In the genomic region with DNA sequence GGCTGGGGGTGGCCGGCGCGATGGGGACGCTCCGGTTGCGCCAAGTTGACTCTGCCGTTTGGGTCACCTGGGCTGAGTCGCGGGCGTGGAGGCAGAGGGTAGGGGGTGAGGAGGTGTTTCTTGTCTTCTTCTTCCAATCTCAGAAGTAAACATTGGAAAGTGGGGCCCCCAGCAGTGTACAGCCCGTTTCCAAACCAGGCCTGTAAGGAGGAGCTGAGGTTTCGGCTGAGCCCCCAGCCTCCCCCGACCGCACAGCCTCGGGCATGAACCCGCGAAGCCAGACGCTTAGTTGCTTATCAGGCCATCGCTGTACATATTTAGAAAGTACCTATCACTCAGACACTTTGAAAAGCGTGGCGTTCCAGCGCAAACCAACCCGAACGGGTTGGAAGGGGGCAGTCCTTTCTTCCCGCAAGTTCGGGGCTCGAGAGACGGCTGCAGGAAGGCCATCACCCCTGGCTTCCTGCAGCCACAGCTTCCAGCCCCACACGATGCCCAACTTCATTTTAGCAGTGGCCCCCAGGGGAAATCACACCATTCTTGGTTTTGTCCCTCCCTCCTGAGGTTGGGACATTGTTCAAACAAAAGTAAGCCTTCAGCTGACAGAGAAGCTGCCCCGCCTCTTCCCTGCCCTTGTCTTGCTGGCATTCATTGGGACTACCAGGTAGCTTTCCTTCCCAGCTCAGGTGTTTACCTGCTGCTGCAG, we compare ENCODE assay signal across 9 cellular contexts.
A peak's percentile ranks its signal among the peaks of the same experiment; 100 is the strongest.
DNase-seq lines count a peak whose midpoint lies in the region; ATAC-seq and TF ChIP-seq lines count a peak whose summit lies in the region.
"Had no signal": no experiment of that assay in that cellular context is flagged by ENCODE, and none has a peak within 500 bp of the region (broad histone marks: within the 10 kb centered on the region; RNA-seq: fewer than 3 reads in every experiment).

No MANE protein-coding gene starts in this region.

- CTCF ChIA-PET in IMR-90 (lab: Yijun Ruan, JAX), result no interaction called here

- H2BK20ac ChIP-seq in IMR-90 (ENCODE audit: low read depth, low read length), result no peak overlapping the region

- no peak overlapping the region for H3K14ac ChIP-seq in IMR-90 (replicated peaks; ENCODE audit: low read depth, low read length)

- no peak overlapping the region; a peak in 1 of 4 replicates for H4K8ac ChIP-seq in IMR-90 (ENCODE audit: low read depth in 2 of 2, low read length in 2 of 2)

- no peak for ATAC-seq in IMR-90 (ENCODE audit: low read depth)
- ATAC-seq in HG02610 (IDR thresholded peaks at IDR 0.05; ENCODE audit: unreplicated experiment), result no peak

- 53% methylated on average over 19 of the region's 30 CpGs; no CpG with 5 or more reads in 1 of the 2 experiments for WGBS in IMR-90 (ENCODE audit: extremely low coverage in 2 of 2, insufficient read length in 1 of 2), 2 experiments

- DNase-seq in IMR-90 (no peak), iPS-NIHi7 (ENCODE audit: extremely low spot score) (peak; percentile 64), foreskin melanocyte (no peak), NCI-H774 (lab: John Stamatoyannopoulos, UW) (no peak), NCI-H2196 (lab: John Stamatoyannopoulos, UW; ENCODE audit: unreplicated experiment) (no peak)
- DNase-seq in activated effector memory CD4-positive, alpha-beta T cell treated with anti-CD3 and anti-CD28 coated beads, Interleukin-2, amount 50 U/mL, for 16 hours, result peak; percentile 76
- DNase-seq in stimulated activated CD4-positive, alpha-beta T cell treated with anti-CD3 and anti-CD28 coated beads, Interleukin-4, amount 100 ng/mL, for 4 hours, result peak; percentile 19 to 20

- no peak overlapping the region for H3K27ac ChIP-seq in IMR-90 (ENCODE audit: insufficient read depth, low read length)
- H3K27ac ChIP-seq: HL-60 had no signal

- H4K91ac ChIP-seq in IMR-90 (ENCODE audit: insufficient read depth, low read depth, low read length), result no peak overlapping the region

- no peaks in the 10 kb centered on the region for H3K36me3 ChIP-seq in IMR-90 (ENCODE audit: control insufficient read depth, insufficient read depth, low read length)

- peak overlapping the region; percentile 35 for H2AFZ ChIP-seq in IMR-90 (replicated peaks; ENCODE audit: low read length, poor library complexity)

- H2BK15ac ChIP-seq in IMR-90 (ENCODE audit: low read depth, low read length), result no peak overlapping the region

- H3K9ac ChIP-seq in IMR-90 (ENCODE audit: low read depth, low read length), result no peak overlapping the region

- TF ChIP-seq RAD21 in IMR-90 (IDR thresholded peaks at IDR 0.05; ENCODE audit: low read length), result no peak

- dilution Hi-C loops in IMR-90 (cut with HindIII; ENCODE audit: low sequenced_read_pairs, unreplicated experiment), result no loop called here

- no peak overlapping the region for H2AK5ac ChIP-seq in IMR-90 (ENCODE audit: low read depth, low read length)

- no peaks in the 10 kb centered on the region for H3K79me1 ChIP-seq in IMR-90 (ENCODE audit: low read depth in 1 of 2, low read length in 2 of 2)

- peaks cover 9% of the 10 kb centered on the region for H3K4me1 ChIP-seq in IMR-90 (ENCODE audit: control insufficient read depth, insufficient read depth, low read length)

- POLR2A ChIA-PET in IMR-90 (lab: Charles Lee; ENCODE audit: unreplicated experiment), result no interaction called here

- H2AK9ac ChIP-seq in IMR-90 (replicated peaks; ENCODE audit: low read depth, low read length, poor library complexity), result no peak overlapping the region

- no peak overlapping the region for H3K4me3 ChIP-seq in IMR-90 (ENCODE audit: insufficient read depth, low read depth, low read length)

- H3K23ac ChIP-seq in IMR-90 (ENCODE audit: low read depth, low read length), result no peak overlapping the region

- no peak overlapping the region for H3K56ac ChIP-seq in IMR-90 (ENCODE audit: extremely low read depth, insufficient read depth, low read length)

- H3K4me2 ChIP-seq in IMR-90 (ENCODE audit: low read depth, low read length), result no peak overlapping the region

- no peak for TF ChIP-seq POLR2A in IMR-90 (IDR thresholded peaks at IDR 0.05; ENCODE audit: low read depth, low read length)

- no peak overlapping the region for H2BK5ac ChIP-seq in IMR-90 (ENCODE audit: low read depth, low read length, poor library complexity, severe bottlenecking)

- TF ChIP-seq CTCF in IMR-90 (conservative IDR thresholded peaks at IDR 0.05; ENCODE audit: low read depth, low read length), result no peak

- no TSS peak for BruUV-seq in IMR-90 (replicated peaks; lab: Mats Ljungman, UMichigan)

- no peak overlapping the region for H3K4ac ChIP-seq in IMR-90 (ENCODE audit: low read depth, low read length)

- no peak overlapping the region for H2BK120ac ChIP-seq in IMR-90 (ENCODE audit: low read depth, low read length)

- in situ Hi-C loops in IMR-90 (cut with MboI; ENCODE audit: low sequenced_read_pairs), result no loop called here

- no peak overlapping the region; the same call in 1 of the 2 replicates for H3K18ac ChIP-seq in IMR-90 (ENCODE audit: low read depth, low read length)

- intact Hi-C loops in IMR-90 (cut with micrococcal nuclease), result no loop called here

- H3K27me3 ChIP-seq in IMR-90 (ENCODE audit: control insufficient read depth, insufficient read depth, low read length), result no peaks in the 10 kb centered on the region

- H4K5ac ChIP-seq in IMR-90 (ENCODE audit: low read depth, low read length), result no peak overlapping the region

- peaks cover 7% of the 10 kb centered on the region; the same call in 1 of the 2 replicates for H3K9me1 ChIP-seq in IMR-90 (ENCODE audit: insufficient read depth, low read length)

- H4K20me1 ChIP-seq in IMR-90 (ENCODE audit: insufficient read depth, low read length), result no peaks in the 10 kb centered on the region

- no peaks in the 10 kb centered on the region for H3K9me3 ChIP-seq in IMR-90 (ENCODE audit: control insufficient read depth, insufficient read depth, low read length)

TF ChIP-seq in IMR-90, 13 proteins besides CTCF, POLR2A, EP300 and RAD21:
- TF ChIP-seq RCOR1 (IDR thresholded peaks at IDR 0.05; ENCODE audit: insufficient replicate concordance, low read length) (no peak), MAZ (IDR thresholded peaks at IDR 0.05; ENCODE audit: borderline replicate concordance, low read depth, low read length) (no peak), CEBPB (IDR thresholded peaks at IDR 0.05; ENCODE audit: low read depth, low read length) (no peak), NFE2L2 (IDR thresholded peaks at IDR 0.05; ENCODE audit: low read depth, low read length) (no peak), FOS (IDR thresholded peaks at IDR 0.05; ENCODE audit: low read depth, low read length) (no peak), RFX5 (IDR thresholded peaks at IDR 0.05; ENCODE audit: low read depth, low read length) (no peak)
- TF ChIP-seq, protein P1, sequence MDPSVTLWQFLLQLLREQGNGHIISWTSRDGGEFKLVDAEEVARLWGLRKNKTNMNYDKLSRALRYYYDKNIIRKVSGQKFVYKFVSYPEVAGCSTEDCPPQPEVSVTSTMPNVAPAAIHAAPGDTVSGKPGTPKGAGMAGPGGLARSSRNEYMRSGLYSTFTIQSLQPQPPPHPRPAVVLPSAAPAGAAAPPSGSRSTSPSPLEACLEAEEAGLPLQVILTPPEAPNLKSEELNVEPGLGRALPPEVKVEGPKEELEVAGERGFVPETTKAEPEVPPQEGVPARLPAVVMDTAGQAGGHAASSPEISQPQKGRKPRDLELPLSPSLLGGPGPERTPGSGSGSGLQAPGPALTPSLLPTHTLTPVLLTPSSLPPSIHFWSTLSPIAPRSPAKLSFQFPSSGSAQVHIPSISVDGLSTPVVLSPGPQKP (IDR thresholded peaks at IDR 0.05; ENCODE audit: borderline replicate concordance, low read depth, low read length), result no peak

Comparison
In these comparisons a context has a peak if more than half of its experiments do, and no peak if none do; other contexts are left out.
1. DNase-seq: peak in activated effector memory CD4-positive, alpha-beta T cell treated with anti-CD3 and anti-CD28 coated beads, Interleukin-2, amount 50 U/mL, for 16 hours (single experiment), iPS-NIHi7 (single experiment) and stimulated activated CD4-positive, alpha-beta T cell treated with anti-CD3 and anti-CD28 coated beads, Interleukin-4, amount 100 ng/mL, for 4 hours (2 of 2); none in IMR-90 (single experiment), foreskin melanocyte (single experiment), NCI-H774 (single experiment) and NCI-H2196 (single experiment).